17 cellular contexts compared by ENCODE assay signal in the genomic region with DNA sequence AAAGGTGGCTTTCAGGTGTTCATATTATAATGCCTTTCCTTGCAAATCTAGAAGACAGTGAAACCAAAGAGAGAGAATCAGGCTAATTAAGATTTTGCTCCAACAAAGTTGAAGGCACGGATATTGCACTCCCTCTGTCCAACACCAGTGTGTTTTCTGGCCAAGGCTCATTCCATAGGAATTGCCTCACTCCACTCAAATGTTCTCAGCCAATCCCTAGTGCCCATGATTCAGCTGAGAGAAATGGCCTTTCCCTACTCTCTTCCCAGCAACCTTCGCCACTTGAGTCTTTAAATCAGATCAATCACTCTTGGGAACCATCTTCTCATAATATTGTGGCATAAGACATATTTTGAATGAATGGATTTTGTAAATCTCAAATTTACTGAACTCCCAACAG.
DNase-seq lines count a peak whose midpoint lies in the region; FAIRE-seq and TF ChIP-seq lines count a peak whose summit lies in the region.
"Had no signal": no experiment of that assay in that cellular context is flagged by ENCODE, and none has a peak within 500 bp of the region (broad histone marks: within the 10 kb centered on the region; RNA-seq: fewer than 3 reads in every experiment).

No MANE protein-coding gene starts in this region.

- TF ChIP-seq POLR2A in adrenal gland (IDR thresholded peaks at IDR 0.05) = no peak

- no peaks in the 10 kb centered on the region for H3K79me2 ChIP-seq in astrocyte (ENCODE audit: insufficient read depth, low read length)

- H3K4me2 ChIP-seq in astrocyte (ENCODE audit: low read length) = no peak overlapping the region
- H3K4me2 ChIP-seq: BLaER1 treated with 17β-estradiol and CSF1 and Interleukin-3, amounts not matched to agents 10 nM and 100 nM had no signal

- H3K4me1 ChIP-seq in astrocyte (ENCODE audit: insufficient read depth, low read length) = no peaks in the 10 kb centered on the region
- no peaks in the 10 kb centered on the region for H3K4me1 ChIP-seq in adrenal gland (replicated peaks in 1 of 2)
- H3K4me1 ChIP-seq: BLaER1 treated with 17β-estradiol and CSF1 and Interleukin-3, amounts not matched to agents 10 nM and 100 nM; prostate gland; tibial nerve had no signal

- no peak overlapping the region for H3K9ac ChIP-seq in astrocyte (ENCODE audit: low read length)
- H3K9ac ChIP-seq: BLaER1 treated with 17β-estradiol and CSF1 and Interleukin-3, amounts not matched to agents 10 nM and 100 nM had no signal

- no peaks in the 10 kb centered on the region for H3K27me3 Mint-ChIP-seq in astrocyte (ENCODE audit: low read depth, unreplicated experiment)
- H3K27me3 Mint-ChIP-seq: effector memory CD8-positive, alpha-beta T cell had no signal

- H3K4me3 Mint-ChIP-seq in astrocyte (ENCODE audit: unreplicated experiment) = no peak overlapping the region
- H3K4me3 Mint-ChIP-seq: activated naive CD8-positive, alpha-beta T cell; effector memory CD8-positive, alpha-beta T cell; natural killer cell; stimulated activated memory B cell treated with anti-CD40 and anti-IgM and Interleukin-4, amounts not matched to agents 10 μg/mL and 1 μg/mL and 100 μg/mL, for 72 hours had no signal

- peak overlapping the region; percentile 50 for H3K27ac Mint-ChIP-seq in astrocyte (ENCODE audit: unreplicated experiment)
- H3K27ac Mint-ChIP-seq: activated naive CD8-positive, alpha-beta T cell; effector memory CD8-positive, alpha-beta T cell; natural killer cell; stimulated activated memory B cell treated with anti-CD40 and anti-IgM and Interleukin-4, amounts not matched to agents 10 μg/mL and 1 μg/mL and 100 μg/mL, for 72 hours had no signal

- H3K4me1 Mint-ChIP-seq in astrocyte (ENCODE audit: low read depth, unreplicated experiment) = peaks cover 10% of the 10 kb centered on the region
- H3K4me1 Mint-ChIP-seq: natural killer cell; stimulated activated memory B cell treated with anti-CD40 and anti-IgM and Interleukin-4, amounts not matched to agents 10 μg/mL and 1 μg/mL and 100 μg/mL, for 72 hours had no signal

- H3K27me3 ChIP-seq in astrocyte (ENCODE audit: insufficient read depth, low read length) (no peaks in the 10 kb centered on the region), adrenal gland (no peaks in the 10 kb centered on the region)
- H3K27me3 ChIP-seq: BLaER1 treated with 17β-estradiol and CSF1 and Interleukin-3, amounts not matched to agents 10 nM and 100 nM; tibial nerve had no signal

- H3K9me3 ChIP-seq in astrocyte (ENCODE audit: insufficient read depth, low read depth, low read length) = no peaks in the 10 kb centered on the region
- no peaks in the 10 kb centered on the region for H3K9me3 ChIP-seq in adrenal gland (replicated peaks in 1 of 3)
- H3K9me3 ChIP-seq: BLaER1 treated with 17β-estradiol and CSF1 and Interleukin-3, amounts not matched to agents 10 nM and 100 nM; prostate gland; tibial nerve had no signal

- H3K36me3 Mint-ChIP-seq in astrocyte (ENCODE audit: low read depth, unreplicated experiment) = no peaks in the 10 kb centered on the region
- H3K36me3 Mint-ChIP-seq: activated naive CD8-positive, alpha-beta T cell; natural killer cell; stimulated activated memory B cell treated with anti-CD40 and anti-IgM and Interleukin-4, amounts not matched to agents 10 μg/mL and 1 μg/mL and 100 μg/mL, for 72 hours had no signal

- TF ChIP-seq CTCF in astrocyte (IDR thresholded peaks at IDR 0.05; ENCODE audit: insufficient read depth, low read depth, low read length) (no peak), fibroblast of villous mesenchyme (IDR thresholded peaks at IDR 0.05; ENCODE audit: insufficient read depth, low read depth, low read length) (no peak), adrenal gland (IDR thresholded peaks at IDR 0.05) (no peak)

- H2AFZ ChIP-seq in astrocyte (ENCODE audit: low read depth, low read length) = no peak overlapping the region

- H3K36me3 ChIP-seq in astrocyte (ENCODE audit: insufficient read depth, low read length) (no peaks in the 10 kb centered on the region), adrenal gland (replicated peaks in 1 of 2) (no peaks in the 10 kb centered on the region)
- H3K36me3 ChIP-seq: BLaER1 treated with 17β-estradiol and CSF1 and Interleukin-3, amounts not matched to agents 10 nM and 100 nM; prostate gland; tibial nerve had no signal

- DNase-seq in HT1080 (ENCODE audit: low read depth) (peak; percentile 37), astrocyte (ENCODE audit: low read depth) (peak; percentile 82), fibroblast of villous mesenchyme (ENCODE audit: low read depth) (peak; percentile 31), stromal cell of bone marrow (ENCODE audit: low read depth) (peak; percentile 82), A172 (ENCODE audit: low spot score) (no peak), adrenal gland (no peak)
- no peak for DNase-seq in activated CD4-positive, CD25-positive, alpha-beta regulatory T cell treated with anti-CD3 and anti-CD28 coated beads, Interleukin-2, amount 50 U/mL, for 72 hours
- DNase-seq: cerebellar nuclear complex; effector memory CD8-positive, alpha-beta T cell; natural killer cell; NCI-H1105 had no signal

- H3K4me3 ChIP-seq in astrocyte (ENCODE audit: insufficient read depth, low read depth, low read length) (no peak overlapping the region), fibroblast of villous mesenchyme (ENCODE audit: low read depth, low read length) (no peak overlapping the region), adrenal gland (no peak overlapping the region)
- H3K4me3 ChIP-seq: BLaER1 treated with 17β-estradiol and CSF1 and Interleukin-3, amounts not matched to agents 10 nM and 100 nM; lung; prostate gland; tibial nerve had no signal

- no peak overlapping the region for H3K27ac ChIP-seq in astrocyte (ENCODE audit: low read depth, low read length)
- no peak overlapping the region for H3K27ac ChIP-seq in adrenal gland
- H3K27ac ChIP-seq: BLaER1 treated with 17β-estradiol and CSF1 and Interleukin-3, amounts not matched to agents 10 nM and 100 nM; prostate gland; tibial nerve had no signal

- FAIRE-seq in astrocyte (lab: Jason Lieb, UNC) = peak; percentile 58

- intact Hi-C loops in adrenal gland (cut with DNase I) = no loop called here

- 60 to 80% (median 70%) methylated on average over 2 of the region's 2 CpGs for WGBS in adrenal gland, 4 donors

- H4K20me1 ChIP-seq in astrocyte (ENCODE audit: insufficient read depth, low read length) = no peaks in the 10 kb centered on the region
- H4K20me1 ChIP-seq: BLaER1 treated with 17β-estradiol and CSF1 and Interleukin-3, amounts not matched to agents 10 nM and 100 nM had no signal

- H3K9me3 Mint-ChIP-seq in astrocyte (ENCODE audit: unreplicated experiment) = no peaks in the 10 kb centered on the region
- H3K9me3 Mint-ChIP-seq: natural killer cell; stimulated activated memory B cell treated with anti-CD40 and anti-IgM and Interleukin-4, amounts not matched to agents 10 μg/mL and 1 μg/mL and 100 μg/mL, for 72 hours had no signal

Comparison
In these comparisons a context has a peak if more than half of its experiments do, and no peak if none do; other contexts are left out.
1. DNase-seq: peak in HT1080 (single experiment), astrocyte (single experiment), fibroblast of villous mesenchyme (single experiment) and stromal cell of bone marrow (single experiment); none in A172 (single experiment), adrenal gland (0 of 7) and activated CD4-positive, CD25-positive, alpha-beta regulatory T cell treated with anti-CD3 and anti-CD28 coated beads, Interleukin-2, amount 50 U/mL, for 72 hours (single experiment).